30 cellular contexts compared by ENCODE assay signal in genomic region chr5:105882956-105883481, GRCh38.
DNase-seq lines count a peak whose midpoint lies in the region; ATAC-seq and TF ChIP-seq lines count a peak whose summit lies in the region.
"Had no signal": no experiment of that assay in that cellular context is flagged by ENCODE, and none has a peak within 500 bp of the region (broad histone marks: within the 10 kb centered on the region; RNA-seq: fewer than 3 reads in every experiment).

No MANE protein-coding gene starts in this region.

- CTCF ChIA-PET in MCF 10A (lab: Yijun Ruan, JAX), result no interaction called here

- intact Hi-C loops in MCF 10A (cut with micrococcal nuclease), result no loop called here

- BruUV-seq in MCF 10A (replicated peaks; lab: Mats Ljungman, UMichigan), result no TSS peak

- no peak overlapping the region for H3K4me3 Mint-ChIP-seq in MCF 10A (ENCODE audit: unreplicated experiment)
- H3K4me3 Mint-ChIP-seq: activated B cell treated with CpG ODN at 0.5 μM for 24 hours; activated CD4-positive, alpha-beta T cell treated with anti-CD3 and anti-CD28 coated beads, Interleukin-2, amount 10 ng/mL, durations not matched to agents 7 days and 5 days; activated naive CD8-positive, alpha-beta T cell; B cell; CD8-positive, alpha-beta T cell; neural progenitor cell; stimulated activated naive CD8-positive, alpha-beta T cell treated with anti-CD3 and anti-CD28 coated beads, Interleukin-15, amount 100 ng/mL, for 72 hours had no signal

- H3K4me1 Mint-ChIP-seq in MCF 10A (ENCODE audit: insufficient read depth, unreplicated experiment), result no peaks in the 10 kb centered on the region
- H3K4me1 Mint-ChIP-seq: activated B cell treated with CpG ODN at 0.5 μM for 24 hours; activated CD4-positive, alpha-beta T cell treated with anti-CD3 and anti-CD28 coated beads, Interleukin-2, amount 10 ng/mL, durations not matched to agents 7 days and 5 days; B cell; neural progenitor cell; stimulated activated naive CD8-positive, alpha-beta T cell treated with anti-CD3 and anti-CD28 coated beads, Interleukin-15, amount 100 ng/mL, for 72 hours had no signal

- no peak overlapping the region for H3K27ac Mint-ChIP-seq in MCF 10A (ENCODE audit: low read depth, unreplicated experiment)
- H3K27ac Mint-ChIP-seq: activated B cell treated with CpG ODN at 0.5 μM for 24 hours; activated CD4-positive, alpha-beta T cell treated with anti-CD3 and anti-CD28 coated beads, Interleukin-2, amount 10 ng/mL, durations not matched to agents 7 days and 5 days; activated naive CD8-positive, alpha-beta T cell; B cell; CD8-positive, alpha-beta T cell; neural progenitor cell; stimulated activated naive CD8-positive, alpha-beta T cell treated with anti-CD3 and anti-CD28 coated beads, Interleukin-15, amount 100 ng/mL, for 72 hours had no signal

- ATAC-seq in HG02938 (IDR thresholded peaks at IDR 0.05; ENCODE audit: unreplicated experiment) (no peak), GM19455 (IDR thresholded peaks at IDR 0.05; ENCODE audit: unreplicated experiment) (no peak)
- ATAC-seq: CD8-positive, alpha-beta T cell; left lung; pancreas; right cardiac atrium; stimulated activated naive CD8-positive, alpha-beta T cell treated with anti-CD3 and anti-CD28 coated beads, Interleukin-15, amount 100 ng/mL, for 72 hours had no signal

- no peak for TF ChIP-seq POLR2A in erythroblast (IDR thresholded peaks at IDR 0.05; ENCODE audit: low read length)

- H3K27me3 Mint-ChIP-seq in MCF 10A (ENCODE audit: insufficient read depth, unreplicated experiment), result no peaks in the 10 kb centered on the region
- H3K27me3 Mint-ChIP-seq: activated B cell treated with CpG ODN at 0.5 μM for 24 hours; activated CD4-positive, alpha-beta T cell treated with anti-CD3 and anti-CD28 coated beads, Interleukin-2, amount 10 ng/mL, durations not matched to agents 7 days and 5 days; activated naive CD8-positive, alpha-beta T cell; B cell; stimulated activated naive CD8-positive, alpha-beta T cell treated with anti-CD3 and anti-CD28 coated beads, Interleukin-15, amount 100 ng/mL, for 72 hours had no signal

- H3K27ac ChIP-seq in epithelial cell of prostate, result no peak overlapping the region
- H3K27ac ChIP-seq: breast epithelium, left lung, neural progenitor cell, pancreas, SK-N-MC had no signal

- DNase-seq in T47D (ENCODE audit: low read depth in 1 of 2, low spot score in 1 of 2), result peak; percentile 20 to 94
- no peak for DNase-seq in MCF 10A (ENCODE audit: unreplicated experiment)
- peak; percentile 77 for DNase-seq in NCI-H748 (lab: John Stamatoyannopoulos, UW; ENCODE audit: unreplicated experiment)
- DNase-seq in epithelial cell of prostate (ENCODE audit: low read depth, low spot score), result peak; percentile 51
- DNase-seq in effector CD8-positive, alpha-beta T cell (lab: John Stamatoyannopoulos, UW), result no peak
- DNase-seq in erythroblast (lab: John Stamatoyannopoulos, UW), result no peak
- DNase-seq: ACHN; activated B cell treated with CpG ODN at 0.5 μM for 24 hours; activated CD4-positive, alpha-beta T cell treated with anti-CD3 and anti-CD28 coated beads, Interleukin-2, amount 10 ng/mL, durations not matched to agents 7 days and 5 days; activated effector memory CD4-positive, alpha-beta T cell treated with Interleukin-2 at 50 U/mL for 16 hours; activated T-cell treated with anti-CD3 and anti-CD28 coated beads, Interleukin-2, amount 50 U/mL, for 1 hour; CD8-positive, alpha-beta T cell; Kasumi-1; left lung; MV-4-11; NCI-H1436 treated with DMSO at 0.1 percent for 48 hours; NCI-H2171; NCI-H774; pancreas; right cardiac atrium; stimulated activated CD8-positive, alpha-beta memory T cell treated with anti-CD3 and anti-CD28 coated beads, Interleukin-4, amount 100 ng/mL, for 48 hours; stimulated activated naive CD8-positive, alpha-beta T cell treated with anti-CD3 and anti-CD28 coated beads, Interleukin-15, amount 100 ng/mL, for 72 hours; T-helper 1 cell had no signal

- H3K9me3 Mint-ChIP-seq in MCF 10A (ENCODE audit: unreplicated experiment), result peaks cover 8% of the 10 kb centered on the region
- H3K9me3 Mint-ChIP-seq: activated CD4-positive, alpha-beta T cell treated with anti-CD3 and anti-CD28 coated beads, Interleukin-2, amount 10 ng/mL, durations not matched to agents 7 days and 5 days; neural progenitor cell had no signal

- H3K36me3 Mint-ChIP-seq in MCF 10A (ENCODE audit: insufficient read depth, unreplicated experiment), result no peaks in the 10 kb centered on the region
- H3K36me3 Mint-ChIP-seq: activated naive CD8-positive, alpha-beta T cell; CD8-positive, alpha-beta T cell; neural progenitor cell had no signal

- in situ Hi-C loops in T47D (cut with HindIII; ENCODE audit: low pct_unique_long_range_greater_than_20kb, low sequenced_read_pairs), result no loop called here

- no peak for TF ChIP-seq CTCF in MCF 10A (IDR thresholded peaks at IDR 0.05; ENCODE audit: unreplicated experiment)

- POLR2A ChIA-PET in MCF 10A (lab: Yijun Ruan, JAX), result interaction anchor here (1.0 kb wide), 1 partner anchor 41 kb away, joined by 3 read pairs; no protein-coding TSS in a partner anchor

Comparison
In these comparisons a context has a peak if more than half of its experiments do, and no peak if none do; other contexts are left out.
1. DNase-seq: peak in T47D (2 of 2), NCI-H748 (single experiment) and epithelial cell of prostate (single experiment); none in MCF 10A (single experiment), effector CD8-positive, alpha-beta T cell (single experiment) and erythroblast (0 of 2).